In genomic region chr13:52737900-52738299, GRCh38 we compare ENCODE assay signal across 21 cellular contexts. TPM values are rescaled to one million over a fixed set of nuclear protein-coding genes. Genes with fewer than 3 reads are reported as not detected.
DNase-seq lines count a peak whose midpoint lies in the region; ATAC-seq and TF ChIP-seq lines count a peak whose summit lies in the region.
"Had no signal": no experiment of that assay in that cellular context is flagged by ENCODE, and none has a peak within 500 bp of the region (broad histone marks: within the 10 kb centered on the region; RNA-seq: fewer than 3 reads in every experiment).

No MANE protein-coding gene starts in this region.

- H3K9me3 Mint-ChIP-seq in GM23338 (peaks cover 6% of the 10 kb centered on the region; the same call in 2 of the 3 replicates), endothelial cell (ENCODE audit: unreplicated experiment) (peaks cover 6% of the 10 kb centered on the region), nephron progenitor cell (peaks cover 6% of the 10 kb centered on the region)
- H3K9me3 Mint-ChIP-seq: activated CD4-positive, alpha-beta memory T cell treated with anti-CD3 and anti-CD28 coated beads, Interleukin-2, amount 10 ng/mL, durations not matched to agents 7 days and 5 days had no signal

- no peak overlapping the region for H2AFZ ChIP-seq in GM23338

- peaks cover 38% of the 10 kb centered on the region for H3K4me1 ChIP-seq in GM23338 (ENCODE audit: insufficient read depth)
- H3K4me1 ChIP-seq: Caco-2 had no signal

- TF ChIP-seq CTCF in GM23338 (conservative IDR thresholded peaks at IDR 0.05; ENCODE audit: low read depth in 2 of 2) (no peak), endothelial cell (IDR thresholded peaks at IDR 0.05; ENCODE audit: unreplicated experiment) (no peak), nephron progenitor cell (IDR thresholded peaks at IDR 0.05) (no peak)

- H3K27ac ChIP-seq in GM23338 (ENCODE audit: low read depth), result peak overlapping the region; percentile 78
- H3K27ac ChIP-seq: RWPE1, thyroid gland, WERI-Rb-1 had no signal

- H3K27me3 ChIP-seq in GM23338 (ENCODE audit: insufficient read depth), result no peaks in the 10 kb centered on the region
- H3K27me3 ChIP-seq: thyroid gland had no signal

- DNase-seq in GM23338 (ENCODE audit: low spot score) (no peak), NCI-H1048 (lab: John Stamatoyannopoulos, UW) (peak; percentile 0), endothelial cell (ENCODE audit: low spot score) (no peak), nephron progenitor cell (no peak), NCI-H2107 treated with DMSO at 0.1 percent for 48 hours (lab: John Stamatoyannopoulos, UW; ENCODE audit: unreplicated experiment) (no peak), RKO (ENCODE audit: low spot score) (no peak)
- DNase-seq: activated CD4-positive, alpha-beta memory T cell treated with anti-CD3 and anti-CD28 coated beads, Interleukin-2, amount 10 ng/mL, durations not matched to agents 7 days and 5 days; activated T-cell treated with anti-CD3 and anti-CD28 coated beads, Interleukin-2, amount 50 U/mL, for 4 hours; AML-193; Caco-2; central memory CD4-positive, alpha-beta T cell; effector CD8-positive, alpha-beta T cell; MV-4-11; T-cell; WERI-Rb-1 had no signal

- peaks cover 18% of the 10 kb centered on the region; the same call in 1 of the 2 replicates for H3K79me2 ChIP-seq in GM23338 (replicated peaks; ENCODE audit: insufficient read depth)

- peak overlapping the region; percentile 80 for H3K4me2 ChIP-seq in GM23338

- peaks cover 43% of the 10 kb centered on the region for H3K4me1 Mint-ChIP-seq in GM23338
- H3K4me1 Mint-ChIP-seq in endothelial cell (ENCODE audit: unreplicated experiment), result peaks cover 15% of the 10 kb centered on the region
- peaks cover 15% of the 10 kb centered on the region for H3K4me1 Mint-ChIP-seq in nephron progenitor cell
- H3K4me1 Mint-ChIP-seq: activated CD4-positive, alpha-beta memory T cell treated with anti-CD3 and anti-CD28 coated beads, Interleukin-2, amount 10 ng/mL, durations not matched to agents 7 days and 5 days had no signal

- ATAC-seq in GM23338 (no peak), HG03280 (IDR thresholded peaks at IDR 0.05; ENCODE audit: unreplicated experiment) (no peak)
- ATAC-seq: activated T-cell treated with anti-CD3 and anti-CD28 coated beads, Interleukin-2, amount 50 U/mL, for 4 hours; GM12878; T-cell had no signal

- no peaks in the 10 kb centered on the region for H3K36me3 ChIP-seq in GM23338 (ENCODE audit: insufficient read depth)
- H3K36me3 ChIP-seq: thyroid gland, WERI-Rb-1 had no signal

- H3K4me3 Mint-ChIP-seq in GM23338 (peak overlapping the region; percentile 82), endothelial cell (ENCODE audit: unreplicated experiment) (peak overlapping the region; percentile 85), nephron progenitor cell (peak overlapping the region; percentile 80)
- H3K4me3 Mint-ChIP-seq: activated CD4-positive, alpha-beta memory T cell treated with anti-CD3 and anti-CD28 coated beads, Interleukin-2, amount 10 ng/mL, durations not matched to agents 7 days and 5 days had no signal

- no peaks in the 10 kb centered on the region for H4K20me1 ChIP-seq in GM23338 (replicated peaks; ENCODE audit: insufficient read depth)

- H3K9me2 ChIP-seq in GM23338 (ENCODE audit: insufficient read depth), result no peaks in the 10 kb centered on the region

- H3K27me3 Mint-ChIP-seq in GM23338 (ENCODE audit: insufficient read depth, low read depth, poor library complexity), result peaks cover 16% of the 10 kb centered on the region
- H3K27me3 Mint-ChIP-seq in endothelial cell (ENCODE audit: unreplicated experiment), result peaks cover 6% of the 10 kb centered on the region
- peaks cover 56% of the 10 kb centered on the region for H3K27me3 Mint-ChIP-seq in nephron progenitor cell (ENCODE audit: low read depth, poor library complexity)

- H3K4me3 ChIP-seq in GM23338, result peak overlapping the region; percentile 82
- H3K4me3 ChIP-seq: GM12878 had no signal

- peak overlapping the region; percentile 55 for H3K27ac Mint-ChIP-seq in GM23338
- H3K27ac Mint-ChIP-seq in endothelial cell (ENCODE audit: unreplicated experiment), result peak overlapping the region; percentile 20
- no peak overlapping the region for H3K27ac Mint-ChIP-seq in nephron progenitor cell
- H3K27ac Mint-ChIP-seq: activated CD4-positive, alpha-beta memory T cell treated with anti-CD3 and anti-CD28 coated beads, Interleukin-2, amount 10 ng/mL, durations not matched to agents 7 days and 5 days; T-cell had no signal

- 0 out of 2 replicates have a peak, but pooled peaks cover 4% of the 10 kb centered on the region for H3F3A ChIP-seq in GM23338 (replicated peaks; ENCODE audit: low read depth)

- H3K36me3 Mint-ChIP-seq in GM23338 (ENCODE audit: low read depth), result peaks cover 33% of the 10 kb centered on the region
- peaks cover 9% of the 10 kb centered on the region for H3K36me3 Mint-ChIP-seq in endothelial cell (ENCODE audit: low read depth, unreplicated experiment)
- H3K36me3 Mint-ChIP-seq in nephron progenitor cell (ENCODE audit: low read depth), result peaks cover 4% of the 10 kb centered on the region
- H3K36me3 Mint-ChIP-seq: T-cell had no signal

TF ChIP-seq in GM23338, 12 proteins besides CTCF, POLR2A, EP300 and RAD21 (continues in another document):
- TF ChIP-seq EZH2phosphoT487 (IDR thresholded peaks at IDR 0.05; ENCODE audit: unreplicated experiment), result no peak
- TF ChIP-seq NANOG (IDR thresholded peaks at IDR 0.05; ENCODE audit: borderline replicate concordance), result no peak
- no peak for TF ChIP-seq ZNF114 (CRISPR knock-in tag; IDR thresholded peaks at IDR 0.05)
- TF ChIP-seq JUNB (IDR thresholded peaks at IDR 0.05; ENCODE audit: unreplicated experiment), result no peak
- no peak for TF ChIP-seq POLR2AphosphoS5 (IDR thresholded peaks at IDR 0.05; ENCODE audit: low read depth)
- no peak for TF ChIP-seq EZH2 (IDR thresholded peaks at IDR 0.05; ENCODE audit: low read depth, unreplicated experiment)
- no peak for TF ChIP-seq ZNF331 (CRISPR knock-in tag; IDR thresholded peaks at IDR 0.05; ENCODE audit: low read depth)
- TF ChIP-seq, protein P1, sequence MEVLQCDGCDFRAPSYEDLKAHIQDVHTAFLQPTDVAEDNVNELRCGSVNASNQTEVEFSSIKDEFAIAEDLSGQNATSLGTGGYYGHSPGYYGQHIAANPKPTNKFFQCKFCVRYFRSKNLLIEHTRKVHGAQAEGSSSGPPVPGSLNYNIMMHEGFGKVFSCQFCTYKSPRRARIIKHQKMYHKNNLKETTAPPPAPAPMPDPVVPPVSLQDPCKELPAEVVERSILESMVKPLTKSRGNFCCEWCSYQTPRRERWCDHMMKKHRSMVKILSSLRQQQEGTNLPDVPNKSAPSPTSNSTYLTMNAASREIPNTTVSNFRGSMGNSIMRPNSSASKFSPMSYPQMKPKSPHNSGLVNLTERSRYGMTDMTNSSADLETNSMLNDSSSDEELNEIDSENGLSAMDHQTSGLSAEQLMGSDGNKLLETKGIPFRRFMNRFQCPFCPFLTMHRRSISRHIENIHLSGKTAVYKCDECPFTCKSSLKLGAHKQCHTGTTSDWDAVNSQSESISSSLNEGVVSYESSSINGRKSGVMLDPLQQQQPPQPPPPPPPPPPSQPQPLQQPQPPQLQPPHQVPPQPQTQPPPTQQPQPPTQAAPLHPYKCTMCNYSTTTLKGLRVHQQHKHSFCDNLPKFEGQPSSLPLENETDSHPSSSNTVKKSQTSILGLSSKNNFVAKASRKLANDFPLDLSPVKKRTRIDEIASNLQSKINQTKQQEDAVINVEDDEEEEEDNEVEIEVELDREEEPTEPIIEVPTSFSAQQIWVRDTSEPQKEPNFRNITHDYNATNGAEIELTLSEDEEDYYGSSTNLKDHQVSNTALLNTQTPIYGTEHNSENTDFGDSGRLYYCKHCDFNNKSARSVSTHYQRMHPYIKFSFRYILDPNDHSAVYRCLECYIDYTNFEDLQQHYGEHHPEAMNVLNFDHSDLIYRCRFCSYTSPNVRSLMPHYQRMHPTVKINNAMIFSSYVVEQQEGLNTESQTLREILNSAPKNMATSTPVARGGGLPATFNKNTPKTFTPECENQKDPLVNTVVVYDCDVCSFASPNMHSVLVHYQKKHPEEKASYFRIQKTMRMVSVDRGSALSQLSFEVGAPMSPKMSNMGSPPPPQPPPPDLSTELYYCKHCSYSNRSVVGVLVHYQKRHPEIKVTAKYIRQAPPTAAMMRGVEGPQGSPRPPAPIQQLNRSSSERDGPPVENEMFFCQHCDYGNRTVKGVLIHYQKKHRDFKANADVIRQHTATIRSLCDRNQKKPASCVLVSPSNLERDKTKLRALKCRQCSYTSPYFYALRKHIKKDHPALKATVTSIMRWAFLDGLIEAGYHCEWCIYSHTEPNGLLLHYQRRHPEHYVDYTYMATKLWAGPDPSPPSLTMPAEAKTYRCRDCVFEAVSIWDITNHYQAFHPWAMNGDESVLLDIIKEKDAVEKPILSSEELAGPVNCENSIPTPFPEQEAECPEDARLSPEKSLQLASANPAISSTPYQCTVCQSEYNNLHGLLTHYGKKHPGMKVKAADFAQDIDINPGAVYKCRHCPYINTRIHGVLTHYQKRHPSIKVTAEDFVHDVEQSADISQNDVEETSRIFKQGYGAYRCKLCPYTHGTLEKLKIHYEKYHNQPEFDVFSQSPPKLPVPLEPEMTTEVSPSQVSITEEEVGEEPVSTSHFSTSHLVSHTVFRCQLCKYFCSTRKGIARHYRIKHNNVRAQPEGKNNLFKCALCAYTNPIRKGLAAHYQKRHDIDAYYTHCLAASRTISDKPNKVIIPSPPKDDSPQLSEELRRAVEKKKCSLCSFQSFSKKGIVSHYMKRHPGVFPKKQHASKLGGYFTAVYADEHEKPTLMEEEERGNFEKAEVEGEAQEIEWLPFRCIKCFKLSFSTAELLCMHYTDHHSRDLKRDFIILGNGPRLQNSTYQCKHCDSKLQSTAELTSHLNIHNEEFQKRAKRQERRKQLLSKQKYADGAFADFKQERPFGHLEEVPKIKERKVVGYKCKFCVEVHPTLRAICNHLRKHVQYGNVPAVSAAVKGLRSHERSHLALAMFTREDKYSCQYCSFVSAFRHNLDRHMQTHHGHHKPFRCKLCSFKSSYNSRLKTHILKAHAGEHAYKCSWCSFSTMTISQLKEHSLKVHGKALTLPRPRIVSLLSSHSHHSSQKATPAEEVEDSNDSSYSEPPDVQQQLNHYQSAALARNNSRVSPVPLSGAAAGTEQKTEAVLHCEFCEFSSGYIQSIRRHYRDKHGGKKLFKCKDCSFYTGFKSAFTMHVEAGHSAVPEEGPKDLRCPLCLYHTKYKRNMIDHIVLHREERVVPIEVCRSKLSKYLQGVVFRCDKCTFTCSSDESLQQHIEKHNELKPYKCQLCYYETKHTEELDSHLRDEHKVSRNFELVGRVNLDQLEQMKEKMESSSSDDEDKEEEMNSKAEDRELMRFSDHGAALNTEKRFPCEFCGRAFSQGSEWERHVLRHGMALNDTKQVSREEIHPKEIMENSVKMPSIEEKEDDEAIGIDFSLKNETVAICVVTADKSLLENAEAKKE (CRISPR knock-in tag; IDR thresholded peaks at IDR 0.05), result no peak

RNA-seq across cellular contexts. Expression of gene CNMD, which starts 1.7 kb away (rescaled TPM):
- total RNA-seq in GM23338 (2014; rRNA removed; shearing (Covaris generic)), result 137 and 141 TPM in 2 replicates
- 190 and 207 TPM in 2 replicates for polyA plus RNA-seq in GM23338 (2016; fragmentation: Nextera tagmentation; extraction: Ambion mirVana)
- 1.8 TPM for total RNA-seq in endothelial cell (ENCODE audit: unreplicated experiment)
- total RNA-seq: activated CD4-positive, alpha-beta memory T cell treated with anti-CD3 and anti-CD28 coated beads, Interleukin-2, amount 10 ng/mL, durations not matched to agents 7 days and 5 days; activated T-cell treated with anti-CD3 and anti-CD28 coated beads, Interleukin-2, amount 50 U/mL, for 4 hours; Caco-2; liver; myocyte; T-cell had no signal
- polyA plus RNA-seq: liver had no signal

Comparison
In these comparisons a context has a peak if more than half of its experiments do, and no peak if none do; other contexts are left out.
1. RNA of gene CNMD, which starts 1.7 kb away (total RNA-seq): 137 to 141 TPM in GM23338; 1.8 TPM in endothelial cell (single experiment); every median in the first group is over 10 times any median in the second.
2. Peak in every context shown above with its lines, with median percentiles within 50 percentile points of each other: H3K4me3 Mint-ChIP-seq.